Comparison of ENCODE assay signal across 11 cellular contexts in the genomic region with DNA sequence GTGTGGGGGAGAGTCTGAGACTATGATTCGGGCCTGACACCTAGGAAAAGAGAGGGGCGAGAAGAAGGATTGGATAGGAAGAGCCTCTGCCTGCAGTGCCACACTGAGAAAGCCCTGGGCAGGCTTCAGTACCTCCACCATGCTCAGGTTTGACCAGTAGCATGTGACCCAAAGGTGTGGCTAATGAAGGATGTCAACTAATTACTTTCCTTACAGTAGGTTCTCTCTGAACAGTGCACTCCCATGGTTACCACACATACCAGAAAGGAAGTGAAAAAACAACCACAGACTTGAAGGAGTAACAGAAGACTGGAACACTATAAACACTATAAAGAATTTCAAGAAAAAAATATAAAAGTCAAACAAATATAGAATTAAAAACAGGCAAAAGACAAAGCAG. TPM values are rescaled to one million over a fixed set of nuclear protein-coding genes. Genes with fewer than 3 reads are reported as not detected.
DNase-seq lines count a peak whose midpoint lies in the region; ATAC-seq, FAIRE-seq and TF ChIP-seq lines count a peak whose summit lies in the region.
"Had no signal": no experiment of that assay in that cellular context is flagged by ENCODE, and none has a peak within 500 bp of the region (broad histone marks: within the 10 kb centered on the region; RNA-seq: fewer than 3 reads in every experiment).

No MANE protein-coding gene starts in this region.

- intact Hi-C loops in pancreas (cut with DNase I): no loop called here

- H3K27me3 ChIP-seq in pancreas: no peaks in the 10 kb centered on the region
- H3K27me3 ChIP-seq: adrenal gland had no signal

- no peak overlapping the region for H3K27ac ChIP-seq in pancreas
- H3K27ac ChIP-seq: adrenal gland had no signal

- H3K4me3 ChIP-seq in pancreas: no peak overlapping the region
- H3K4me3 ChIP-seq: adrenal gland had no signal

- H3K36me3 ChIP-seq in pancreas: no peaks in the 10 kb centered on the region
- H3K36me3 ChIP-seq: adrenal gland had no signal

- FAIRE-seq in pancreas (lab: Jason Lieb, UNC): no peak

- no peak for DNase-seq in pancreas
- no peak for DNase-seq in DMS153 (lab: John Stamatoyannopoulos, UW)
- DNase-seq in NCI-H2227 (lab: John Stamatoyannopoulos, UW; ENCODE audit: unreplicated experiment): no peak
- DNase-seq: adrenal gland, left ventricle myocardium superior, NCI-H524 treated with DMSO at 0.1 percent for 48 hours had no signal

- TF ChIP-seq CTCF in pancreas (IDR thresholded peaks at IDR 0.05): no peak

- ATAC-seq in GM18868 (IDR thresholded peaks at IDR 0.05; ENCODE audit: unreplicated experiment) (peak; percentile 99), GM21576 (IDR thresholded peaks at IDR 0.05; ENCODE audit: unreplicated experiment) (peak; percentile 97), HG03378 (IDR thresholded peaks at IDR 0.05; ENCODE audit: unreplicated experiment) (peak; percentile 86), esophagus mucosa (peak; percentile 72), pancreas (no peak), HG02840 (IDR thresholded peaks at IDR 0.05; ENCODE audit: low FRiP score, unreplicated experiment) (no peak)
- ATAC-seq: left ventricle myocardium superior had no signal

- H3K9me3 ChIP-seq in pancreas: no peaks in the 10 kb centered on the region
- H3K9me3 ChIP-seq: adrenal gland had no signal

- 93 to 100% methylated on average over 2 of the region's 2 CpGs for WGBS in pancreas, 2 donors

- no peaks in the 10 kb centered on the region for H3K4me1 ChIP-seq in pancreas
- H3K4me1 ChIP-seq: adrenal gland had no signal

RNA-seq across cellular contexts. Expression of gene SEM1, which starts 46.2 kb away (rescaled TPM):
- total RNA-seq in esophagus mucosa (49.3 TPM), pancreas (10 to 100 TPM; 10.1 to 16.8 (median 13.1) TPM)
- polyA plus RNA-seq in pancreas: 10 to 100 TPM; 45.0 to 57.8 TPM

Comparison
In these comparisons a context has a peak if more than half of its experiments do, and no peak if none do; other contexts are left out.
1. ATAC-seq: peak in GM18868 (single experiment), GM21576 (single experiment), HG03378 (single experiment) and esophagus mucosa (single experiment); none in pancreas (0 of 4) and HG02840 (single experiment).